Comparison of ENCODE assay signal across 9 cellular contexts in genomic region chr17:41690497-41690896, GRCh38. TPM values are rescaled to one million over a fixed set of nuclear protein-coding genes. Genes with fewer than 3 reads are reported as not detected.
DNase-seq lines count a peak whose midpoint lies in the region; ATAC-seq and TF ChIP-seq lines count a peak whose summit lies in the region.
"Had no signal": no experiment of that assay in that cellular context is flagged by ENCODE, and none has a peak within 500 bp of the region (broad histone marks: within the 10 kb centered on the region; RNA-seq: fewer than 3 reads in every experiment).

No MANE protein-coding gene starts in this region.

- peak overlapping the region; percentile 66 to 100 (median 99) for H3K27ac ChIP-seq in gastroesophageal sphincter
- H3K27ac ChIP-seq in smooth muscle cell (ENCODE audit: low read depth) = peak overlapping the region; percentile 100

- H3K27me3 ChIP-seq in gastroesophageal sphincter (no peaks in the 10 kb centered on the region), smooth muscle cell (ENCODE audit: low read depth) (no peaks in the 10 kb centered on the region)

- peaks cover 29% of the 10 kb centered on the region for H3K79me2 ChIP-seq in smooth muscle cell (ENCODE audit: low read depth)

- CTCF ChIA-PET in activated CD4-positive, alpha-beta memory T cell treated with anti-CD3 and anti-CD28 coated beads, Interleukin-2, amount 10 ng/mL, durations not matched to agents 7 days and 5 days (lab: Charles Lee) = interaction anchor here (0.5 to 17.1 kb wide), 6 partner anchors 10 to 231 kb away, joined by 3 to 395 read pairs (median 7); no protein-coding TSS in a partner anchor

- peak overlapping the region; percentile 100 for H3K9ac ChIP-seq in smooth muscle cell (ENCODE audit: low read depth)

- H3K27ac Mint-ChIP-seq in activated CD4-positive, alpha-beta memory T cell treated with anti-CD3 and anti-CD28 coated beads, Interleukin-2, amount 10 ng/mL, durations not matched to agents 7 days and 5 days = peak overlapping the region; percentile 98

- no peaks in the 10 kb centered on the region for H3K27me3 Mint-ChIP-seq in activated CD4-positive, alpha-beta memory T cell treated with anti-CD3 and anti-CD28 coated beads, Interleukin-2, amount 10 ng/mL, durations not matched to agents 7 days and 5 days

- no peaks in the 10 kb centered on the region for H3K9me3 Mint-ChIP-seq in activated CD4-positive, alpha-beta memory T cell treated with anti-CD3 and anti-CD28 coated beads, Interleukin-2, amount 10 ng/mL, durations not matched to agents 7 days and 5 days

- H3K9me3 ChIP-seq in gastroesophageal sphincter = no peaks in the 10 kb centered on the region
- H3K9me3 ChIP-seq in smooth muscle cell (replicated peaks; ENCODE audit: low read depth) = no peaks in the 10 kb centered on the region

- peaks cover 60% of the 10 kb centered on the region for H3K36me3 Mint-ChIP-seq in activated CD4-positive, alpha-beta memory T cell treated with anti-CD3 and anti-CD28 coated beads, Interleukin-2, amount 10 ng/mL, durations not matched to agents 7 days and 5 days (ENCODE audit: low read depth)

- no peak for ATAC-seq in gastroesophageal sphincter

- POLR2A ChIA-PET in activated CD4-positive, alpha-beta memory T cell treated with anti-CD3 and anti-CD28 coated beads, Interleukin-2, amount 10 ng/mL, durations not matched to agents 7 days and 5 days (lab: Charles Lee) = interaction anchor here (0.9 to 6.9 kb wide), 16 partner anchors 12 to 1488 kb away, joined by 3 to 494 read pairs (median 6); partner anchors contain the start of genes DHX58, DNAJC7, FKBP10 and JUP

- H3K4me2 ChIP-seq in smooth muscle cell = peak overlapping the region; percentile 98

- peaks cover 55% of the 10 kb centered on the region for H4K20me1 ChIP-seq in smooth muscle cell (ENCODE audit: low read depth)

- DNase-seq in HFF-Myc (ENCODE audit: extremely low read depth, low read depth) = no peak
- no peak for DNase-seq in activated CD4-positive, alpha-beta memory T cell treated with anti-CD3 and anti-CD28 coated beads, Interleukin-2, amount 10 ng/mL, durations not matched to agents 7 days and 5 days
- no peak for DNase-seq in smooth muscle cell (lab: John Stamatoyannopoulos, UW; ENCODE audit: unreplicated experiment)
- no peak for DNase-seq in stimulated activated CD4-positive, alpha-beta T cell treated with anti-CD3 and anti-CD28 coated beads, Interleukin-2, amount 100 ng/mL, for 24 hours
- no peak for DNase-seq in NCI-H345 (lab: John Stamatoyannopoulos, UW)
- no peak for DNase-seq in CD1c-positive myeloid dendritic cell (ENCODE audit: extremely low spot score)
- DNase-seq in stimulated activated CD4-positive, alpha-beta T cell treated with anti-CD3 and anti-CD28 coated beads, Interleukin-4, amount 100 ng/mL, for 24 hours = no peak
- DNase-seq: NCI-H2029 treated with DMSO at 0.1 percent for 48 hours had no signal

- H3K4me3 ChIP-seq in HFF-Myc (replicated peaks; ENCODE audit: low read depth, low read length) = peak overlapping the region; percentile 92
- H3K4me3 ChIP-seq in gastroesophageal sphincter = peak overlapping the region in 1 of 2 donors; percentile 90
- H3K4me3 ChIP-seq in smooth muscle cell = peak overlapping the region; percentile 99

- H3K36me3 ChIP-seq in gastroesophageal sphincter = peaks cover 5 to 61% of the 10 kb centered on the region in 2 donors
- H3K36me3 ChIP-seq in smooth muscle cell (ENCODE audit: low read depth) = peaks cover 22% of the 10 kb centered on the region

- WGBS in gastroesophageal sphincter (ENCODE audit: low coverage in 1 of 2), 2 donors = 67 to 89% methylated on average over 1 to 2 of the region's 2 CpGs
- 73% methylated on average over 2 of the region's 2 CpGs for WGBS in smooth muscle cell (ENCODE audit: low lambda C conversion rate)

- H3K4me1 ChIP-seq in gastroesophageal sphincter (peaks cover 0 to 39% (median 15%) of the 10 kb centered on the region in 3 donors), smooth muscle cell (ENCODE audit: low read depth) (peaks cover 16% of the 10 kb centered on the region)

- peak overlapping the region; percentile 88 for H3K4me3 Mint-ChIP-seq in activated CD4-positive, alpha-beta memory T cell treated with anti-CD3 and anti-CD28 coated beads, Interleukin-2, amount 10 ng/mL, durations not matched to agents 7 days and 5 days

- TF ChIP-seq EP300 in gastroesophageal sphincter (IDR thresholded peaks at IDR 0.05) = no peak

- peaks cover 39% of the 10 kb centered on the region for H3K4me1 Mint-ChIP-seq in activated CD4-positive, alpha-beta memory T cell treated with anti-CD3 and anti-CD28 coated beads, Interleukin-2, amount 10 ng/mL, durations not matched to agents 7 days and 5 days

- no peak for TF ChIP-seq CTCF in HFF-Myc (IDR thresholded peaks at IDR 0.05; ENCODE audit: low read depth, low read length, missing control alignments)
- no peak for TF ChIP-seq CTCF in gastroesophageal sphincter (IDR thresholded peaks at IDR 0.05)
- no peak for TF ChIP-seq CTCF in smooth muscle cell (IDR thresholded peaks at IDR 0.05; ENCODE audit: borderline replicate concordance, insufficient read depth, poor library complexity, severe bottlenecking)

- H2AFZ ChIP-seq in smooth muscle cell (ENCODE audit: low read depth) = no peak overlapping the region

- H3F3A ChIP-seq in smooth muscle cell (ENCODE audit: low read depth) = peaks cover 44% of the 10 kb centered on the region

- TF ChIP-seq POLR2A in gastroesophageal sphincter (IDR thresholded peaks at IDR 0.05) = no peak

RNA-seq across cellular contexts. Expression of gene EIF1, which starts 1.8 kb away (rescaled TPM):
- 100 to 1,000 TPM; 933 to 950 TPM for total RNA-seq in activated CD4-positive, alpha-beta memory T cell treated with anti-CD3 and anti-CD28 coated beads, Interleukin-2, amount 10 ng/mL, durations not matched to agents 7 days and 5 days
- total RNA-seq in gastroesophageal sphincter (100 to 1,000 TPM; 224 to 331 (median 270) TPM), smooth muscle cell (300 and 360 TPM in 2 replicates)
- 1,301 and 1,372 TPM in 2 replicates for polyA plus RNA-seq in smooth muscle cell

RNA-seq across cellular contexts. Expression of gene GAST, which starts 21.6 kb away (rescaled TPM):
- not detected for total RNA-seq in activated CD4-positive, alpha-beta memory T cell treated with anti-CD3 and anti-CD28 coated beads, Interleukin-2, amount 10 ng/mL, durations not matched to agents 7 days and 5 days
- not detected for total RNA-seq in gastroesophageal sphincter
- total RNA-seq in smooth muscle cell = not detected in 2 replicates
- 1.2 TPM in 1 of 2 replicates, not detected in the other for polyA plus RNA-seq in smooth muscle cell

RNA-seq across cellular contexts. Expression of gene HAP1, which starts 43.9 kb away (rescaled TPM):
- total RNA-seq in activated CD4-positive, alpha-beta memory T cell treated with anti-CD3 and anti-CD28 coated beads, Interleukin-2, amount 10 ng/mL, durations not matched to agents 7 days and 5 days = under 1 TPM; 0.05 TPM
- total RNA-seq in gastroesophageal sphincter = under 1 TPM in 1 of 4 donors, not detected in 3; 0.54 TPM
- 0.04 and 0.36 TPM in 2 replicates for total RNA-seq in smooth muscle cell
- polyA plus RNA-seq in smooth muscle cell = 0.54 and 0.73 TPM in 2 replicates
